In the genomic region with DNA sequence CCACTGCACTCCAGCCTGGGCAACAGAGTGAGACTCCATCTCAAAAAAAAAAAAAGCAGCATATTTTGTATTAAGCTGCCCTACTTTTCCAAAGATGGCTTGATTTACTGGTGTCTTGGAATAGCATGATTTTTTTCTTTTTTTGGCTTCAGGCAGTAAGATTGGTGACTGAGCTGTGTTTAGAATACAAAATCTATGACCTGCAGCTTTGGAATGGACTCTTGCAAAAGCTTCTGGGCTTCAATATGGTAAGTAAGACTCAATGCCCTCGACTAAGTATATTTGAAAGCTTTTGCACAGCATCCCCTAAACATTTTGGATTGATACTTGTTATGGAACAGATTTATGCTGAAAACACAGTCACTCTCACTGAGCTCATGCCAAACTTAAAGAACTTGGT, we compare ENCODE assay signal across 12 cellular contexts.
"Had no signal": no experiment of that assay in that cellular context is flagged by ENCODE, and none has a peak within 500 bp of the region (broad histone marks: within the 10 kb centered on the region; RNA-seq: fewer than 3 reads in every experiment).

No MANE protein-coding gene starts in this region.

- H3K27me3 ChIP-seq: ascending aorta, sigmoid colon had no signal

- H3K9me3 ChIP-seq: ascending aorta, sigmoid colon had no signal

- H3K4me1 ChIP-seq: ascending aorta, sigmoid colon had no signal

- DNase-seq: activated B cell treated with CpG ODN at 0.5 μM for 24 hours; activated CD4-positive, alpha-beta T cell treated with anti-CD3 and anti-CD28 coated beads, Interleukin-2, amount 50 U/mL, for 1 hour; activated effector memory CD4-positive, alpha-beta T cell treated with anti-CD3 and anti-CD28 coated beads, Interleukin-2, amount 50 U/mL, for 16 hours; activated naive CD8-positive, alpha-beta T cell treated with anti-CD3 and anti-CD28 coated beads for 36 hours; nephron progenitor cell; sigmoid colon; stimulated activated CD4-positive, alpha-beta T cell treated with anti-CD3 and anti-CD28 coated beads, Interleukin-12 subunit alpha, Interleukin-12 subunit beta, amount 100 ng/mL, for 4 hours; stimulated activated CD4-positive, alpha-beta T cell treated with anti-CD3 and anti-CD28 coated beads, Interleukin-2, amount 100 ng/mL, for 48 hours; stimulated activated CD8-positive, alpha-beta memory T cell treated with anti-CD3 and anti-CD28 coated beads, Interleukin-4, amount 100 ng/mL, for 48 hours; stimulated activated naive CD8-positive, alpha-beta T cell treated with anti-CD3 and anti-CD28 coated beads, Interleukin-15, Interleukin-2, amounts not matched to agents 100 U/mL and 50 U/mL, for 24 hours; T-helper 2 cell had no signal

- H3K4me3 ChIP-seq: ascending aorta, sigmoid colon had no signal

- ATAC-seq: stimulated activated naive CD8-positive, alpha-beta T cell treated with anti-CD3 and anti-CD28 coated beads, Interleukin-15, Interleukin-2, amounts not matched to agents 100 U/mL and 50 U/mL, for 24 hours had no signal
